8 cellular contexts compared by ENCODE assay signal in the genomic region with DNA sequence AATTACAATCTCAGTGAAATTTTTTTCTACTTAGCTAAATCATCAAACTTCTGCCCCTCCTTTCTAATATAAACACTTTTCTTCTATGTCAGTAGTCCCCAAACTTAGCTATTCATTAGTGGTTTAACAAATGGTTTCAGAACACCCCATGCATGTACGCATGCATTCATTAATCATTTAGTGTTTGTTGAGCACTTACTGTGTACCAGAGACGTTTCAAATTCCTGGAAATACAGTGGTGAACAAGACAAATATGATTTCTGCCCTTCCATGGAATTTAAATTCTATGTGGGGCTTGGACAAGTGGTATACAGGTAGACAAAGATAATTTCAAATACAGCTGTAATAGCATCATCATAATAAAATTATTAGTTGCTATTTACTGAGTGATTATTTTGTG. TPM values are rescaled to one million over a fixed set of nuclear protein-coding genes. Genes with fewer than 3 reads are reported as not detected.
A peak's percentile ranks its signal among the peaks of the same experiment; 100 is the strongest.
DNase-seq lines count a peak whose midpoint lies in the region; ATAC-seq and TF ChIP-seq lines count a peak whose summit lies in the region.

No MANE protein-coding gene starts in this region.

- H3K27ac ChIP-seq in GM23248: no peak overlapping the region
- no peak overlapping the region for H3K27ac ChIP-seq in PC-3 (ENCODE audit: low read length)
- H3K27ac ChIP-seq in endodermal cell (ENCODE audit: low read depth, low read length): no peak overlapping the region
- H3K27ac ChIP-seq in osteoblast (ENCODE audit: low read depth, low read length): no peak overlapping the region

- H4K20me1 ChIP-seq in GM23248 (ENCODE audit: insufficient read depth) (no peaks in the 10 kb centered on the region), PC-3 (ENCODE audit: low read length) (no peaks in the 10 kb centered on the region), osteoblast (ENCODE audit: insufficient read depth, low read length) (no peaks in the 10 kb centered on the region)

- H3K9me3 ChIP-seq in GM23248 (ENCODE audit: low read depth): no peaks in the 10 kb centered on the region
- no peaks in the 10 kb centered on the region for H3K9me3 ChIP-seq in PC-3 (ENCODE audit: low read length)
- no peaks in the 10 kb centered on the region for H3K9me3 ChIP-seq in endodermal cell (ENCODE audit: control insufficient read depth, low read length)
- H3K9me3 ChIP-seq in osteoblast (ENCODE audit: low read depth, low read length): no peaks in the 10 kb centered on the region

- peak overlapping the region; percentile 73 for H3K4me3 Mint-ChIP-seq in endodermal cell

- H3K9ac ChIP-seq in GM23248: peak overlapping the region; percentile 94
- H3K9ac ChIP-seq in PC-3 (ENCODE audit: low read length): peak overlapping the region; percentile 91; the same call in 1 of the 2 replicates
- no peak overlapping the region for H3K9ac ChIP-seq in endodermal cell (ENCODE audit: extremely low read depth, low read length, poor library complexity, severe bottlenecking)

- H3K4me1 ChIP-seq in GM23248 (ENCODE audit: insufficient read depth) (peaks cover 12% of the 10 kb centered on the region), PC-3 (ENCODE audit: insufficient read depth, low read length) (peaks cover 20% of the 10 kb centered on the region), endodermal cell (ENCODE audit: control insufficient read depth, insufficient read depth, low read length) (peaks cover 20% of the 10 kb centered on the region), osteoblast (ENCODE audit: insufficient read depth, low read length) (peaks cover 4% of the 10 kb centered on the region)

- H3K27me3 ChIP-seq in GM23248 (replicated peaks; ENCODE audit: insufficient read depth): no peaks in the 10 kb centered on the region
- no peaks in the 10 kb centered on the region for H3K27me3 ChIP-seq in PC-3 (ENCODE audit: low read length)
- H3K27me3 ChIP-seq in endodermal cell (ENCODE audit: control insufficient read depth, insufficient read depth, low read length, poor library complexity, severe bottlenecking): no peaks in the 10 kb centered on the region
- no peaks in the 10 kb centered on the region for H3K27me3 ChIP-seq in osteoblast (ENCODE audit: insufficient read depth, low read length)

- H3K36me3 ChIP-seq in GM23248 (ENCODE audit: low read depth) (no peaks in the 10 kb centered on the region), PC-3 (ENCODE audit: low read depth, low read length) (no peaks in the 10 kb centered on the region), endodermal cell (ENCODE audit: control insufficient read depth, insufficient read depth, low read length) (no peaks in the 10 kb centered on the region), osteoblast (ENCODE audit: insufficient read depth, low read length) (no peaks in the 10 kb centered on the region)

- H3K4me3 ChIP-seq in GM23248 (peak overlapping the region; percentile 92), PC-3 (ENCODE audit: low read length) (peak overlapping the region; percentile 85), endodermal cell (ENCODE audit: low read length) (peak overlapping the region; percentile 96), osteoblast (ENCODE audit: insufficient read depth, low read length) (no peak overlapping the region)

- peak overlapping the region; percentile 90 for H3K4me2 ChIP-seq in GM23248 (ENCODE audit: unreplicated experiment)
- peak overlapping the region; percentile 93 for H3K4me2 ChIP-seq in PC-3 (ENCODE audit: low read length)
- peak overlapping the region; percentile 74 for H3K4me2 ChIP-seq in osteoblast (ENCODE audit: insufficient read depth, low read length)

- no peaks in the 10 kb centered on the region for H3K27me3 Mint-ChIP-seq in endodermal cell (ENCODE audit: insufficient read depth)

- H3K9me3 Mint-ChIP-seq in endodermal cell: no peaks in the 10 kb centered on the region

- H2AFZ ChIP-seq in GM23248 (peak overlapping the region; percentile 99), PC-3 (ENCODE audit: low read length) (peak overlapping the region; percentile 91; the same call in 1 of the 2 replicates), osteoblast (ENCODE audit: low read length) (no peak overlapping the region)

- DNase-seq in GM23248 (no peak), PC-3 (no peak), endodermal cell (no peak), osteoblast (ENCODE audit: insufficient read length, low spot score, missing footprints) (no peak), NCI-H2196 (lab: John Stamatoyannopoulos, UW; ENCODE audit: unreplicated experiment) (no peak), iPS-NIHi7 (ENCODE audit: extremely low spot score) (no peak)

- H3K79me2 ChIP-seq in GM23248 (ENCODE audit: insufficient read depth): peaks cover 55% of the 10 kb centered on the region
- H3K79me2 ChIP-seq in PC-3 (ENCODE audit: low read length): peaks cover 61% of the 10 kb centered on the region
- peaks cover 45% of the 10 kb centered on the region for H3K79me2 ChIP-seq in osteoblast (ENCODE audit: insufficient read depth, low read length)

- no peak overlapping the region for H3K27ac Mint-ChIP-seq in endodermal cell

- H3K36me3 Mint-ChIP-seq in endodermal cell (ENCODE audit: low read depth): no peaks in the 10 kb centered on the region

- POLR2A ChIA-PET in PC-3 (lab: Charles Lee; ENCODE audit: unreplicated experiment): no interaction called here

- no peak for TF ChIP-seq CTCF in PC-3 (conservative IDR thresholded peaks at IDR 0.05; ENCODE audit: low read depth, low read length)
- no peak for TF ChIP-seq CTCF in endodermal cell (conservative IDR thresholded peaks at IDR 0.05)
- no peak for TF ChIP-seq CTCF in osteoblast (IDR thresholded peaks at IDR 0.05; ENCODE audit: extremely low read depth, low read depth, low read length)

- WGBS in GM23248 (ENCODE audit: low coverage in 1 of 2, low lambda C conversion rate in 2 of 2, missing lambda C conversion rate in 2 of 2), 2 experiments: 49 to 50% methylated on average over 2 of the region's 2 CpGs
- 80 to 93% methylated on average over 2 of the region's 2 CpGs for WGBS in endodermal cell (ENCODE audit: insufficient coverage in 1 of 2, insufficient read length in 1 of 2), 2 experiments

- peaks cover 50% of the 10 kb centered on the region for H3K4me1 Mint-ChIP-seq in endodermal cell

- peaks cover 23% of the 10 kb centered on the region for H3F3A ChIP-seq in GM23248 (ENCODE audit: insufficient read depth)
- no peaks in the 10 kb centered on the region for H3F3A ChIP-seq in PC-3 (ENCODE audit: low read length, unreplicated experiment)

- no TSS peak for BruUV-seq in PC-3 (replicated peaks; lab: Mats Ljungman, UMichigan)

- ATAC-seq in PC-3: no peak
- no peak for ATAC-seq in GM18870 (IDR thresholded peaks at IDR 0.05; ENCODE audit: unreplicated experiment)
- ATAC-seq in GM21526 (IDR thresholded peaks at IDR 0.05; ENCODE audit: low FRiP score, unreplicated experiment): no peak

- intact Hi-C loops in PC-3 (cut with micrococcal nuclease): no loop called here

- H3K9me2 ChIP-seq in GM23248 (ENCODE audit: insufficient read depth) (no peaks in the 10 kb centered on the region), PC-3 (replicated peaks; ENCODE audit: low read length) (no peaks in the 10 kb centered on the region)

- CTCF ChIA-PET in PC-3 (lab: Charles Lee): interaction anchor here (0.6 kb wide), 1 partner anchor 409 kb away, joined by 3 read pairs; no protein-coding TSS in a partner anchor

- in situ Hi-C loops in GM23248 (cut with MboI): no loop called here

RNA-seq across cellular contexts. Expression of a gene that starts 1.5 kb away (rescaled TPM):
- total RNA-seq in GM23248 (2014; rRNA removed; shearing (Covaris generic)): 8.1 and 9.9 TPM in 2 replicates
- 2.5 and 3.3 TPM in 2 replicates for polyA plus RNA-seq in GM23248 (2016; fragmentation: Nextera tagmentation; extraction: Ambion mirVana)
- total RNA-seq in PC-3 (2014; rRNA removed) (20.2 and 21.6 TPM in 2 replicates), endodermal cell (10 to 100 TPM; 18.5 to 29.7 TPM), osteoblast (13.8 and 16.3 TPM in 2 replicates)
- polyA plus RNA-seq in endodermal cell (2013, experiment 1 of 2): 13.3 TPM
- polyA plus RNA-seq in endodermal cell (2013, experiment 2 of 2): 12.6 TPM
